In genomic region chr19:1153891-1154730, GRCh38 we compare ENCODE assay signal across 11 cellular contexts. TPM values are rescaled to one million over a fixed set of nuclear protein-coding genes. Genes with fewer than 3 reads are reported as not detected.
DNase-seq lines count a peak whose midpoint lies in the region; ATAC-seq, FAIRE-seq and TF ChIP-seq lines count a peak whose summit lies in the region.
"Had no signal": no experiment of that assay in that cellular context is flagged by ENCODE, and none has a peak within 500 bp of the region (broad histone marks: within the 10 kb centered on the region; RNA-seq: fewer than 3 reads in every experiment).

No MANE protein-coding gene starts in this region.

- POLR2A ChIA-PET in A673 (lab: Charles Lee; ENCODE audit: low non-redundant PET): no interaction called here
- POLR2A ChIA-PET in MCF 10A (lab: Yijun Ruan, JAX): interaction anchor here (0.8 to 2.9 kb wide), 16 partner anchors 13 to 128 kb away, joined by 3 to 45 read pairs (median 6); partner anchors contain the start of genes CIRBP, CNN2 and GPX4
- POLR2A ChIA-PET in PC-3 (lab: Charles Lee; ENCODE audit: unreplicated experiment): no interaction called here

- no peak for TF ChIP-seq EP300 in sigmoid colon (IDR thresholded peaks at IDR 0.05)

- intact Hi-C loops in A673 (cut with micrococcal nuclease; ENCODE audit: unreplicated experiment) (no loop called here), MCF 10A (cut with micrococcal nuclease) (no loop called here), sigmoid colon (cut with DNase I) (no loop called here), PC-3 (cut with micrococcal nuclease) (no loop called here)

- no peak overlapping the region for H3K4me2 ChIP-seq in keratinocyte (ENCODE audit: control insufficient read depth, extremely low read depth, insufficient read depth, low read depth, low read length)
- H3K4me2 ChIP-seq in PC-3 (ENCODE audit: low read length): no peak overlapping the region

- no peaks in the 10 kb centered on the region for H3K9me3 Mint-ChIP-seq in MCF 10A (ENCODE audit: unreplicated experiment)

- H3K27me3 ChIP-seq in A673 (replicated peaks; ENCODE audit: insufficient read depth, low read depth, low read length, poor library complexity) (no peaks in the 10 kb centered on the region), keratinocyte (ENCODE audit: control insufficient read depth, extremely low read depth, insufficient read depth, low read length) (no peaks in the 10 kb centered on the region), sigmoid colon (no peaks in the 10 kb centered on the region), PC-3 (ENCODE audit: low read length) (no peaks in the 10 kb centered on the region)

- H4K20me1 ChIP-seq in keratinocyte (ENCODE audit: control insufficient read depth, extremely low read depth, insufficient read depth, low read length) (peaks cover 9% of the 10 kb centered on the region), PC-3 (ENCODE audit: low read length) (peaks cover 18% of the 10 kb centered on the region; the same call in 1 of the 2 replicates)

- H3K27me3 Mint-ChIP-seq in MCF 10A (ENCODE audit: insufficient read depth, unreplicated experiment): no peaks in the 10 kb centered on the region

- H3F3A ChIP-seq in PC-3 (ENCODE audit: low read length, unreplicated experiment): no peaks in the 10 kb centered on the region

- H3K9ac ChIP-seq in keratinocyte (ENCODE audit: control insufficient read depth, extremely low read depth, insufficient read depth, low read length) (peak overlapping the region; percentile 63), PC-3 (ENCODE audit: low read length) (no peak overlapping the region)

- TF ChIP-seq CTCF in A673 (conservative IDR thresholded peaks at IDR 0.05; ENCODE audit: low read depth, low read length) (no peak), MCF 10A (IDR thresholded peaks at IDR 0.05; ENCODE audit: unreplicated experiment) (no peak), keratinocyte (optimal IDR thresholded peaks at IDR 0.05 in 1 of 3, IDR thresholded peaks at IDR 0.05 in 1 of 3, conservative IDR thresholded peaks at IDR 0.05 in 1 of 3; ENCODE audit: extremely low read depth in 1 of 3, insufficient read depth in 2 of 3, low read length in 3 of 3) (no peak), sigmoid colon (IDR thresholded peaks at IDR 0.05) (no peak), PC-3 (conservative IDR thresholded peaks at IDR 0.05; ENCODE audit: low read depth, low read length) (no peak)

- ATAC-seq in HG03520 (IDR thresholded peaks at IDR 0.05; ENCODE audit: unreplicated experiment) (no peak), PC-3 (no peak)

- H3K79me2 ChIP-seq in keratinocyte (ENCODE audit: control insufficient read depth, insufficient read depth, low read length): peaks cover 73% of the 10 kb centered on the region
- peaks cover 53% of the 10 kb centered on the region for H3K79me2 ChIP-seq in PC-3 (ENCODE audit: low read length)

- H3K36me3 ChIP-seq in A673 (ENCODE audit: insufficient read depth, low read length, poor library complexity, severe bottlenecking) (no peaks in the 10 kb centered on the region), keratinocyte (ENCODE audit: control insufficient read depth in 2 of 2, extremely low read depth in 1 of 2, insufficient read depth in 2 of 2, low read length in 2 of 2) (peaks cover 21 to 32% of the 10 kb centered on the region in 2 experiments), sigmoid colon (peaks cover 0 to 50% (median 15%) of the 10 kb centered on the region in 4 donors), PC-3 (ENCODE audit: low read depth, low read length) (peaks cover 16% of the 10 kb centered on the region)

- no peak overlapping the region for H3K4me3 ChIP-seq in A673 (ENCODE audit: low read depth, low read length, poor library complexity, severe bottlenecking)
- H3K4me3 ChIP-seq in keratinocyte (ENCODE audit: control insufficient read depth in 2 of 3, extremely low read depth in 1 of 3, insufficient read depth in 2 of 3, low read depth in 1 of 3, low read length in 3 of 3): no peak overlapping the region
- peak overlapping the region in 1 of 4 donors; percentile 13 for H3K4me3 ChIP-seq in sigmoid colon
- H3K4me3 ChIP-seq in PC-3 (ENCODE audit: low read length): no peak overlapping the region

- FAIRE-seq in keratinocyte (lab: Jason Lieb, UNC): no peak

- H3K9me1 ChIP-seq in keratinocyte (ENCODE audit: control insufficient read depth, extremely low read depth, insufficient read depth, low read length): peaks cover 3% of the 10 kb centered on the region

- no peak overlapping the region for H2AFZ ChIP-seq in keratinocyte (ENCODE audit: control insufficient read depth, low read length)
- H2AFZ ChIP-seq in PC-3 (ENCODE audit: low read length): no peak overlapping the region

- peaks cover 55% of the 10 kb centered on the region for H3K36me3 Mint-ChIP-seq in MCF 10A (ENCODE audit: insufficient read depth, unreplicated experiment)

- BruUV-seq in A673 (replicated peaks; lab: Mats Ljungman, UMichigan): no TSS peak
- BruUV-seq in MCF 10A (replicated peaks; lab: Mats Ljungman, UMichigan): no TSS peak
- BruUV-seq in PC-3 (replicated peaks; lab: Mats Ljungman, UMichigan): no TSS peak

- peak overlapping the region; percentile 62 for H3K4me3 Mint-ChIP-seq in MCF 10A (ENCODE audit: unreplicated experiment)

- dilution Hi-C loops in keratinocyte (cut with MboI; ENCODE audit: extremely low pct_ligation_motif_present, low sequenced_read_pairs): no loop called here

- no peaks in the 10 kb centered on the region for H3K9me2 ChIP-seq in PC-3 (replicated peaks; ENCODE audit: low read length)

- WGBS in sigmoid colon, 2 donors: 95 to 96% methylated on average over 58 of the region's 58 CpGs

- H3K9me3 ChIP-seq in A673 (ENCODE audit: low read depth, low read length, poor library complexity, severe bottlenecking) (no peaks in the 10 kb centered on the region), keratinocyte (ENCODE audit: control insufficient read depth, low read depth, low read length) (no peaks in the 10 kb centered on the region), sigmoid colon (no peaks in the 10 kb centered on the region), PC-3 (ENCODE audit: low read length) (no peaks in the 10 kb centered on the region)

- TF ChIP-seq POLR2A in sigmoid colon (IDR thresholded peaks at IDR 0.05): no peak

- DNase-seq in A673 (ENCODE audit: low spot score) (no peak), MCF 10A (ENCODE audit: unreplicated experiment) (no peak), keratinocyte (ENCODE audit: low read depth, low spot score) (no peak), sigmoid colon (no peak), DMS114 treated with DMSO at 0.1 percent for 48 hours (lab: John Stamatoyannopoulos, UW; ENCODE audit: unreplicated experiment) (no peak), hippocampal formation (lab: John Stamatoyannopoulos, UW) (no peak), PC-3 (no peak)
- DNase-seq: cortex of kidney; NCI-H1105; stimulated activated CD4-positive, alpha-beta T cell treated with anti-CD3 and anti-CD28 coated beads, Interleukin-15, amount 100 ng/mL, for 24 hours had no signal

- peak overlapping the region; percentile 83 for H3K27ac Mint-ChIP-seq in MCF 10A (ENCODE audit: low read depth, unreplicated experiment)

- H3K4me1 Mint-ChIP-seq in MCF 10A (ENCODE audit: insufficient read depth, unreplicated experiment): peaks cover 5% of the 10 kb centered on the region

- peaks cover 24% of the 10 kb centered on the region for H3K4me1 ChIP-seq in A673 (ENCODE audit: insufficient read depth, low read length, poor library complexity, severe bottlenecking)
- H3K4me1 ChIP-seq in keratinocyte (ENCODE audit: control insufficient read depth, extremely low read depth, insufficient read depth, low read length): peaks cover 19% of the 10 kb centered on the region
- peaks cover 0 to 30% (median 29%) of the 10 kb centered on the region in 4 donors for H3K4me1 ChIP-seq in sigmoid colon
- H3K4me1 ChIP-seq in PC-3 (ENCODE audit: insufficient read depth, low read length): no peaks in the 10 kb centered on the region

- H3K27ac ChIP-seq in A673 (ENCODE audit: low read depth, low read length, poor library complexity, severe bottlenecking) (peak overlapping the region; percentile 25), keratinocyte (ENCODE audit: control insufficient read depth, insufficient read depth, low read length) (no peak overlapping the region), sigmoid colon (peak overlapping the region; percentile 62 to 86 (median 72)), PC-3 (ENCODE audit: low read length) (no peak overlapping the region)

- CTCF ChIA-PET in A673 (lab: Charles Lee): no interaction called here
- CTCF ChIA-PET in MCF 10A (lab: Yijun Ruan, JAX): interaction anchor here (1.4 to 1.5 kb wide), 2 partner anchors 16 to 68 kb away, joined by 4 read pairs; no protein-coding TSS in a partner anchor
- CTCF ChIA-PET in PC-3 (lab: Charles Lee): no interaction called here

RNA-seq across cellular contexts. Expression of gene SBNO2, which starts 20.0 kb away (rescaled TPM):
- 46.9 and 51.8 TPM in 2 replicates for total RNA-seq in A673 (2021)
- 99.6 and 123 TPM in 2 replicates for total RNA-seq in MCF 10A (2022)
- 10.9 to 19.4 TPM (median 13.1 TPM) in 3 replicates for polyA plus RNA-seq in keratinocyte
- polyA plus RNA-seq in keratinocyte (2011; ENCODE audit: low read depth): 12.9 TPM
- 6.0 and 14.5 TPM in 2 replicates for polyA plus RNA-seq in keratinocyte (2011; cell fraction: cytosol; rRNA removed)
- polyA plus RNA-seq in keratinocyte (2011; cell fraction: nucleus; rRNA removed): 32.2 and 48.0 TPM in 2 replicates
- 17.3 and 24.6 TPM in 2 replicates for polyA plus RNA-seq in keratinocyte (2012; ENCODE audit: low replicate concordance)
- polyA minus RNA-seq in keratinocyte: 14.6 to 40.2 TPM (median 23.0 TPM) in 3 replicates
- 32.6 TPM for polyA minus RNA-seq in keratinocyte (2011; cell fraction: cytosol; rRNA and poly(A)+ RNA removed)
- polyA minus RNA-seq in keratinocyte (2011; cell fraction: nucleus; rRNA and poly(A)+ RNA removed): 36.5 and 41.8 TPM in 2 replicates
- 10 to 100 TPM in 3 of 4 donors, 1 to 10 TPM in 1; 6.8 to 91.9 (median 14.7) TPM for total RNA-seq in sigmoid colon
- polyA plus RNA-seq in sigmoid colon: 10 to 100 TPM; 11.4 to 75.0 (median 14.8) TPM
- total RNA-seq in PC-3 (2014; rRNA removed): 62.4 and 75.0 TPM in 2 replicates

RNA-seq across cellular contexts. Expression of gene GPX4, which starts 50.3 kb away (rescaled TPM):
- 368 and 435 TPM in 2 replicates for total RNA-seq in A673 (2021)
- total RNA-seq in MCF 10A (2022): 179 and 191 TPM in 2 replicates
- polyA plus RNA-seq in keratinocyte: 193 to 279 TPM (median 243 TPM) in 3 replicates
- polyA plus RNA-seq in keratinocyte (2011; ENCODE audit: low read depth): 60.6 TPM
- 222 and 463 TPM in 2 replicates for polyA plus RNA-seq in keratinocyte (2011; cell fraction: cytosol; rRNA removed)
- polyA plus RNA-seq in keratinocyte (2011; cell fraction: nucleus; rRNA removed): 106 and 126 TPM in 2 replicates
- 311 and 442 TPM in 2 replicates for polyA plus RNA-seq in keratinocyte (2012; ENCODE audit: low replicate concordance)
- 86.1 to 197 TPM (median 110 TPM) in 3 replicates for polyA minus RNA-seq in keratinocyte
- 240 TPM for polyA minus RNA-seq in keratinocyte (2011; cell fraction: cytosol; rRNA and poly(A)+ RNA removed)
- polyA minus RNA-seq in keratinocyte (2011; cell fraction: nucleus; rRNA and poly(A)+ RNA removed): 33.0 and 50.3 TPM in 2 replicates
- total RNA-seq in sigmoid colon: 100 to 1,000 TPM; 269 to 433 (median 371) TPM
- 100 to 1,000 TPM; 311 to 662 (median 643) TPM for polyA plus RNA-seq in sigmoid colon
- 517 and 644 TPM in 2 replicates for total RNA-seq in PC-3 (2014; rRNA removed)

RNA-seq across cellular contexts. Expression of gene STK11, which starts 51.5 kb away (rescaled TPM):
- 64.9 and 73.2 TPM in 2 replicates for total RNA-seq in A673 (2021)
- total RNA-seq in MCF 10A (2022): 63.1 and 65.6 TPM in 2 replicates
- polyA plus RNA-seq in keratinocyte: 24.6 to 31.4 TPM (median 28.1 TPM) in 3 replicates
- 21.6 TPM for polyA plus RNA-seq in keratinocyte (2011; ENCODE audit: low read depth)
- polyA plus RNA-seq in keratinocyte (2011; cell fraction: cytosol; rRNA removed): 13.7 and 27.8 TPM in 2 replicates
- polyA plus RNA-seq in keratinocyte (2011; cell fraction: nucleus; rRNA removed): 47.3 and 54.0 TPM in 2 replicates
- 26.4 and 38.3 TPM in 2 replicates for polyA plus RNA-seq in keratinocyte (2012; ENCODE audit: low replicate concordance)
- polyA minus RNA-seq in keratinocyte: 19.7 to 42.7 TPM (median 21.9 TPM) in 3 replicates
- 56.2 TPM for polyA minus RNA-seq in keratinocyte (2011; cell fraction: cytosol; rRNA and poly(A)+ RNA removed)
- 25.7 and 29.2 TPM in 2 replicates for polyA minus RNA-seq in keratinocyte (2011; cell fraction: nucleus; rRNA and poly(A)+ RNA removed)
- total RNA-seq in sigmoid colon: 10 to 100 TPM; 36.4 to 51.0 (median 42.7) TPM
- polyA plus RNA-seq in sigmoid colon: 10 to 100 TPM; 31.2 to 86.5 (median 41.8) TPM
- total RNA-seq in PC-3 (2014; rRNA removed): 82.4 and 93.0 TPM in 2 replicates

RNA-seq across cellular contexts. Expression of gene POLR2E, which starts 58.9 kb away (rescaled TPM):
- total RNA-seq in A673 (2021) (342 and 343 TPM in 2 replicates), MCF 10A (2022) (184 and 201 TPM in 2 replicates), sigmoid colon (100 to 1,000 TPM in 2 of 4 donors, 10 to 100 TPM in 2; 82.0 to 203 (median 104) TPM), PC-3 (2014; rRNA removed) (335 and 375 TPM in 2 replicates)
- polyA plus RNA-seq in keratinocyte (178 to 229 TPM (median 200 TPM) in 3 replicates), sigmoid colon (100 to 1,000 TPM; 124 to 175 (median 133) TPM)
- polyA plus RNA-seq in keratinocyte (2011; ENCODE audit: low read depth): 36.7 TPM
- 91.1 and 188 TPM in 2 replicates for polyA plus RNA-seq in keratinocyte (2011; cell fraction: cytosol; rRNA removed)
- polyA plus RNA-seq in keratinocyte (2011; cell fraction: nucleus; rRNA removed): 67.8 and 76.3 TPM in 2 replicates
- 121 and 290 TPM in 2 replicates for polyA plus RNA-seq in keratinocyte (2012; ENCODE audit: low replicate concordance)
- polyA minus RNA-seq in keratinocyte: 137 to 213 TPM (median 150 TPM) in 3 replicates
- polyA minus RNA-seq in keratinocyte (2011; cell fraction: cytosol; rRNA and poly(A)+ RNA removed): 236 TPM
- 34.9 and 42.6 TPM in 2 replicates for polyA minus RNA-seq in keratinocyte (2011; cell fraction: nucleus; rRNA and poly(A)+ RNA removed)

Comparison
In these comparisons a context has a peak if more than half of its experiments do, and no peak if none do; other contexts are left out.
1. H3K27ac ChIP-seq: peak in A673 (single experiment) and sigmoid colon (4 of 4); none in keratinocyte (single experiment) and PC-3 (single experiment).